ENCODE assay signal across 19 cellular contexts in the genomic region with DNA sequence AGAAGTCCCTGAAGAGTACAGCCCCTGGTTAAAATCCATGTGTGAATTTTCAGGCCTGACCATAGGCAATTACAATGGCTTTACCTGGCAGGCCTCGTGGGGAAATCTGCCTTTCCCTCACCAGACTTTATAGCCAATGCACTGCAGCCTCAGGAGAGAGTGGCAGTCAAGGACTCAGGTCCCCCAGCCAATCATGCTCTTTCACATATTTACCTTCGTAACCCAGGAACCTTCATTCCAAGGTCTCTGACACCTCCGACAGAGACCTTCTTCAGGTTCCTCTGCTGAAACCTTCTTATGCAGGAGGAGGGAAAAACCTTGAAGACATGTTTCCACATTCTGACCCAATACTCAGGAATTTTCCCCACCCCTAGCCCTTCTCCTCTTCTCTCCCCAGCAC.
"Had no signal": no experiment of that assay in that cellular context is flagged by ENCODE, and none has a peak within 500 bp of the region (broad histone marks: within the 10 kb centered on the region; RNA-seq: fewer than 3 reads in every experiment).

No MANE protein-coding gene starts in this region.

- H3K27me3 Mint-ChIP-seq: central memory CD8-positive, alpha-beta T cell; effector memory CD8-positive, alpha-beta T cell; natural killer cell treated with Interleukin-12 subunit alpha and Interleukin-12 subunit beta and Interleukin-15 and Interleukin-18, amount 100 ng/mL, for 72 hours had no signal

- DNase-seq: colonic mucosa; effector memory CD8-positive, alpha-beta T cell; hypothalamus; left cardiac atrium; left lung; stimulated activated CD4-positive, alpha-beta T cell treated with anti-CD3 and anti-CD28 coated beads, Interleukin-12 subunit alpha, Interleukin-12 subunit beta, amount 100 ng/mL, for 4 hours; stimulated activated CD4-positive, alpha-beta T cell treated with anti-CD3 and anti-CD28 coated beads, Interleukin-1b, Interleukin-23, amount 100 ng/mL, for 48 hours; stimulated activated CD4-positive, alpha-beta T cell treated with anti-CD3 and anti-CD28 coated beads, Interleukin-4, amount 100 ng/mL, for 24 hours; stimulated activated naive CD4-positive, alpha-beta T cell treated with Interleukin-2 at 50 U/mL for 16 hours; stomach; thyroid gland had no signal

- H3K36me3 Mint-ChIP-seq: stimulated activated effector memory CD8-positive, alpha-beta T cell treated with anti-CD3 and anti-CD28 coated beads, Interleukin-12 subunit alpha, Interleukin-12 subunit beta, amount 100 ng/mL, for 72 hours had no signal

- ATAC-seq: effector memory CD8-positive, alpha-beta T cell; left cardiac atrium; left lung; natural killer cell treated with Interleukin-12 subunit alpha and Interleukin-12 subunit beta and Interleukin-15 and Interleukin-18, amount 100 ng/mL, for 72 hours; sciatic nerve had no signal

- H3K27me3 ChIP-seq: colonic mucosa, left lung, right atrium auricular region, stomach, thyroid gland had no signal

- H3K9me3 Mint-ChIP-seq: central memory CD8-positive, alpha-beta T cell; effector memory CD8-positive, alpha-beta T cell; stimulated activated effector memory CD8-positive, alpha-beta T cell treated with anti-CD3 and anti-CD28 coated beads, Interleukin-12 subunit alpha, Interleukin-12 subunit beta, amount 100 ng/mL, for 72 hours had no signal

- H3K4me1 Mint-ChIP-seq: neural crest cell had no signal

- H3K4me2 ChIP-seq: smooth muscle cell had no signal

- H3K27ac ChIP-seq: colonic mucosa, prostate gland, right atrium auricular region, stomach, thyroid gland had no signal

- H3K4me3 ChIP-seq: colonic mucosa, left lung, prostate gland, right atrium auricular region, smooth muscle cell, stomach, thyroid gland had no signal

- H3K9me3 ChIP-seq: colonic mucosa, prostate gland, thyroid gland had no signal

- H3K36me3 ChIP-seq: colonic mucosa, left lung, prostate gland, right atrium auricular region, stomach, thyroid gland had no signal

- H3K4me1 ChIP-seq: colonic mucosa, left lung, prostate gland, stomach, thyroid gland had no signal

- H3K27ac Mint-ChIP-seq: stimulated activated effector memory CD8-positive, alpha-beta T cell treated with anti-CD3 and anti-CD28 coated beads, Interleukin-12 subunit alpha, Interleukin-12 subunit beta, amount 100 ng/mL, for 72 hours had no signal

- H3K4me3 Mint-ChIP-seq: central memory CD8-positive, alpha-beta T cell; effector memory CD8-positive, alpha-beta T cell; neural crest cell; stimulated activated effector memory CD8-positive, alpha-beta T cell treated with anti-CD3 and anti-CD28 coated beads, Interleukin-12 subunit alpha, Interleukin-12 subunit beta, amount 100 ng/mL, for 72 hours had no signal
